Comparison of ENCODE assay signal across 13 cellular contexts in the genomic region with DNA sequence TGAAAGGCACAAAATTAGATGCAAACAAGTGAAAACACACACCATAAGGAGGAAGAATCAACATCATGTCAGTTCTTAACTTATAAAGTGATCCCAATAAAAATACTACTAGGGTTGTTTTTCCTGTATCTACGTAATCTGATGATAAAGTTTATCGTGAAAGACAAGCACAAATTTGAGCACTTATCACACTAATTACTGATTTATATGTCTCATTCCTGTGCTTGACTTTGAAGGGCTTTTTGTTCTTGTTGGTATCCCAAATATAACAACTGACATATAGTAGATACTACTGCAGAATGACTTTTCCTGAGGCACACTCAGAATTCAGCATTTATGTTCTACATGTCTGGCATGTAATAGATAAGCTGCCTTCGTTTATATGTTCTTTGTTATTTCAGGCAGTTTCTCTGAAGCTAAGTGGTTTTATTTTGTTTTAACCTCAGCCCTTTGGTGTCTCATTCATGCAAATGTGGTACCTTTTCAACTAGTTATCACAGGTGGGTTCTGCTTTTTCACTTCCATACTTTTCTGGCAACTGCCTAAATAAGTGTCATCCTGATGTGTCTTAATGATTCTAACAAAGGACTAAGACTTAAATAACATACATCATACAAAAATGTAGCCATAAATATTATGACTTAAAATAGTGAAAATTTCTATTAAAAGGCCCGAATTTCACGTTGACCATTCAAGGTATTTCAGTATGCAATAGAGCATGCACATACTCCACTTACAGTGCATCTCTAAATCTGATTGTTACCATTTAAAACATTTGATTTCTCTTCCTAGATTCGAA.
DNase-seq lines count a peak whose midpoint lies in the region; ATAC-seq, FAIRE-seq and TF ChIP-seq lines count a peak whose summit lies in the region.
"Had no signal": no experiment of that assay in that cellular context is flagged by ENCODE, and none has a peak within 500 bp of the region (broad histone marks: within the 10 kb centered on the region; RNA-seq: fewer than 3 reads in every experiment).

No MANE protein-coding gene starts in this region.

- 40% methylated on average over 6 of the region's 6 CpGs for WGBS in K562 (ENCODE audit: insufficient coverage, low coverage, missing lambda C conversion rate)

- TF ChIP-seq RAD21 in K562 (CRISPR knock-in tag; conservative IDR thresholded peaks at IDR 0.05 in 1 of 2, IDR thresholded peaks at IDR 0.05 in 1 of 2): no peak

- no peak for DNase-seq in K562 (ENCODE audit: extremely low read depth in 1 of 4, low spot score in 3 of 4)
- DNase-seq in NAMALWA (ENCODE audit: low spot score): no peak
- DNase-seq in GM13977 (ENCODE audit: low spot score): no peak
- no peak for DNase-seq in NCI-H1694 (lab: John Stamatoyannopoulos, UW)
- DNase-seq in stimulated activated CD8-positive, alpha-beta memory T cell treated with anti-CD3 and anti-CD28 coated beads, Interleukin-4, amount 100 ng/mL, for 48 hours: no peak
- DNase-seq: activated gamma-delta T cell, COR-L47, HCEC 1CT had no signal

- ATAC-seq in GM18511 (IDR thresholded peaks at IDR 0.05; ENCODE audit: unreplicated experiment) (peak; percentile 89), GM21529 (IDR thresholded peaks at IDR 0.05; ENCODE audit: unreplicated experiment) (peak; percentile 90), HG03342 (IDR thresholded peaks at IDR 0.05; ENCODE audit: unreplicated experiment) (peak; percentile 61), K562 (no peak)
- ATAC-seq: Panc1 had no signal

- CTCF ChIA-PET in K562 (lab: Yijun Ruan, JAX; ENCODE audit: low intra/inter-chr PET ratio): interaction anchor here (0.6 kb wide), 1 partner anchor 20 kb away, joined by 3 read pairs; no protein-coding TSS in a partner anchor

- in situ Hi-C loops in K562 (cut with MboI): no loop called here
- in situ Hi-C loops in GM13977 (cut with MboI; ENCODE audit: low pct_unique_long_range_greater_than_20kb, low sequenced_read_pairs, unreplicated experiment): no loop called here

- H3K36me3 ChIP-seq in K562 (ENCODE audit: control insufficient read depth, insufficient read depth, low read length): no peaks in the 10 kb centered on the region

- H3K27me3 ChIP-seq in K562 (ENCODE audit: control insufficient read depth in 2 of 2, insufficient read depth in 2 of 2, low read length in 2 of 2): no peaks in the 10 kb centered on the region

- H3K4me3 ChIP-seq in K562: no peak overlapping the region
- H3K4me3 ChIP-seq: skin epidermis had no signal

- H4K20me1 ChIP-seq in K562 (replicated peaks; ENCODE audit: control insufficient read depth, insufficient read depth, low read length): no peaks in the 10 kb centered on the region

- peak overlapping the region; percentile 13; the same call in 1 of the 3 replicates for H3K27ac ChIP-seq in K562 (ENCODE audit: extremely low read depth, low read depth, low read length)

- H3K79me2 ChIP-seq in K562 (ENCODE audit: control insufficient read depth, insufficient read depth, low read length): no peaks in the 10 kb centered on the region

- POLR2A ChIA-PET in K562 (lab: Yijun Ruan, JAX): interaction anchor here (0.9 to 1.6 kb wide), 2 partner anchors 14 to 57 kb away, joined by 6 to 7 read pairs; no protein-coding TSS in a partner anchor

- TF ChIP-seq CTCF in K562 (IDR thresholded peaks at IDR 0.05 in 2 of 3, conservative IDR thresholded peaks at IDR 0.05 in 1 of 3; ENCODE audit: insufficient read depth in 2 of 3, low read depth in 1 of 3, low read length in 3 of 3) (no peak), GM13977 (IDR thresholded peaks at IDR 0.05; ENCODE audit: extremely low read depth, insufficient read depth, missing control alignments) (no peak)

- intact Hi-C loops in K562 (cut with micrococcal nuclease): loop anchor here (10.0 kb wide), 1 partner anchor 171 kb away; no protein-coding TSS in a partner anchor

- H3K9me1 ChIP-seq in K562 (ENCODE audit: control insufficient read depth, insufficient read depth, low read length): no peaks in the 10 kb centered on the region

- no peak overlapping the region for H2AFZ ChIP-seq in K562 (ENCODE audit: low read depth, low read length)

- FAIRE-seq in K562 (lab: Jason Lieb, UNC): no peak

- TF ChIP-seq EP300 in K562 (IDR thresholded peaks at IDR 0.05; ENCODE audit: low read length): no peak

- no peaks in the 10 kb centered on the region for H3K9me3 ChIP-seq in K562 (replicated peaks; ENCODE audit: control insufficient read depth, insufficient read depth, low read depth, low read length)

- H3K9ac ChIP-seq in K562 (ENCODE audit: insufficient read depth in 1 of 2, low read depth in 2 of 2, low read length in 2 of 2): 0 out of 4 replicates have a peak overlapping the region, but pooled peaks of 1 of the 2 experiments have one; percentile 4

- H3K4me1 ChIP-seq in K562 (replicated peaks in 1 of 2; ENCODE audit: control insufficient read depth in 2 of 2, insufficient read depth in 2 of 2, low read length in 2 of 2): peaks cover under 1 to 43% of the 10 kb centered on the region in 2 experiments

- no TSS peak for BruUV-seq in K562 (replicated peaks; lab: Mats Ljungman, UMichigan)

- no peak for TF ChIP-seq POLR2A in K562 (conservative IDR thresholded peaks at IDR 0.05)

- H3K4me2 ChIP-seq in K562 (ENCODE audit: insufficient read depth, low read length): peak overlapping the region; percentile 49

TF ChIP-seq in K562, 482 proteins besides CTCF, POLR2A, EP300 and RAD21 (continues in another document):
- TF ChIP-seq SOX6 (IDR thresholded peaks at IDR 0.05): peak; percentile 92
- no peak for TF ChIP-seq ZNF143 (CRISPR knock-in tag; IDR thresholded peaks at IDR 0.05)
- TF ChIP-seq ARID1B (IDR thresholded peaks at IDR 0.05): peak; percentile 69
- TF ChIP-seq RBM22 (IDR thresholded peaks at IDR 0.05; ENCODE audit: low read depth, low read length, poor library complexity, severe bottlenecking): no peak
- TF ChIP-seq FUS (optimal IDR thresholded peaks at IDR 0.05; ENCODE audit: low read depth, low read length): no peak
- no peak for TF ChIP-seq HSF4 (CRISPR knock-in tag; IDR thresholded peaks at IDR 0.05; ENCODE audit: borderline replicate concordance)
- TF ChIP-seq E2F3 (CRISPR knock-in tag; IDR thresholded peaks at IDR 0.05): no peak
- no peak for TF ChIP-seq ZNF197 (CRISPR knock-in tag; IDR thresholded peaks at IDR 0.05; ENCODE audit: low read depth)
- no peak for TF ChIP-seq ETV5 (CRISPR knock-in tag; IDR thresholded peaks at IDR 0.05; ENCODE audit: low read depth)
- TF ChIP-seq ZNF436 (CRISPR knock-in tag; IDR thresholded peaks at IDR 0.05): no peak
- no peak for TF ChIP-seq GABPA (tag; conservative IDR thresholded peaks at IDR 0.05; ENCODE audit: low read depth)
- TF ChIP-seq, protein P1, sequence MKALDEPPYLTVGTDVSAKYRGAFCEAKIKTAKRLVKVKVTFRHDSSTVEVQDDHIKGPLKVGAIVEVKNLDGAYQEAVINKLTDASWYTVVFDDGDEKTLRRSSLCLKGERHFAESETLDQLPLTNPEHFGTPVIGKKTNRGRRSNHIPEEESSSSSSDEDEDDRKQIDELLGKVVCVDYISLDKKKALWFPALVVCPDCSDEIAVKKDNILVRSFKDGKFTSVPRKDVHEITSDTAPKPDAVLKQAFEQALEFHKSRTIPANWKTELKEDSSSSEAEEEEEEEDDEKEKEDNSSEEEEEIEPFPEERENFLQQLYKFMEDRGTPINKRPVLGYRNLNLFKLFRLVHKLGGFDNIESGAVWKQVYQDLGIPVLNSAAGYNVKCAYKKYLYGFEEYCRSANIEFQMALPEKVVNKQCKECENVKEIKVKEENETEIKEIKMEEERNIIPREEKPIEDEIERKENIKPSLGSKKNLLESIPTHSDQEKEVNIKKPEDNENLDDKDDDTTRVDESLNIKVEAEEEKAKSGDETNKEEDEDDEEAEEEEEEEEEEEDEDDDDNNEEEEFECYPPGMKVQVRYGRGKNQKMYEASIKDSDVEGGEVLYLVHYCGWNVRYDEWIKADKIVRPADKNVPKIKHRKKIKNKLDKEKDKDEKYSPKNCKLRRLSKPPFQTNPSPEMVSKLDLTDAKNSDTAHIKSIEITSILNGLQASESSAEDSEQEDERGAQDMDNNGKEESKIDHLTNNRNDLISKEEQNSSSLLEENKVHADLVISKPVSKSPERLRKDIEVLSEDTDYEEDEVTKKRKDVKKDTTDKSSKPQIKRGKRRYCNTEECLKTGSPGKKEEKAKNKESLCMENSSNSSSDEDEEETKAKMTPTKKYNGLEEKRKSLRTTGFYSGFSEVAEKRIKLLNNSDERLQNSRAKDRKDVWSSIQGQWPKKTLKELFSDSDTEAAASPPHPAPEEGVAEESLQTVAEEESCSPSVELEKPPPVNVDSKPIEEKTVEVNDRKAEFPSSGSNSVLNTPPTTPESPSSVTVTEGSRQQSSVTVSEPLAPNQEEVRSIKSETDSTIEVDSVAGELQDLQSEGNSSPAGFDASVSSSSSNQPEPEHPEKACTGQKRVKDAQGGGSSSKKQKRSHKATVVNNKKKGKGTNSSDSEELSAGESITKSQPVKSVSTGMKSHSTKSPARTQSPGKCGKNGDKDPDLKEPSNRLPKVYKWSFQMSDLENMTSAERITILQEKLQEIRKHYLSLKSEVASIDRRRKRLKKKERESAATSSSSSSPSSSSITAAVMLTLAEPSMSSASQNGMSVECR (CRISPR knock-in tag; IDR thresholded peaks at IDR 0.05): no peak
- TF ChIP-seq MEF2D (tag; conservative IDR thresholded peaks at IDR 0.05; ENCODE audit: low read depth): no peak
- TF ChIP-seq CBX1 (IDR thresholded peaks at IDR 0.05; ENCODE audit: low read depth): no peak
- TF ChIP-seq, protein P2, sequence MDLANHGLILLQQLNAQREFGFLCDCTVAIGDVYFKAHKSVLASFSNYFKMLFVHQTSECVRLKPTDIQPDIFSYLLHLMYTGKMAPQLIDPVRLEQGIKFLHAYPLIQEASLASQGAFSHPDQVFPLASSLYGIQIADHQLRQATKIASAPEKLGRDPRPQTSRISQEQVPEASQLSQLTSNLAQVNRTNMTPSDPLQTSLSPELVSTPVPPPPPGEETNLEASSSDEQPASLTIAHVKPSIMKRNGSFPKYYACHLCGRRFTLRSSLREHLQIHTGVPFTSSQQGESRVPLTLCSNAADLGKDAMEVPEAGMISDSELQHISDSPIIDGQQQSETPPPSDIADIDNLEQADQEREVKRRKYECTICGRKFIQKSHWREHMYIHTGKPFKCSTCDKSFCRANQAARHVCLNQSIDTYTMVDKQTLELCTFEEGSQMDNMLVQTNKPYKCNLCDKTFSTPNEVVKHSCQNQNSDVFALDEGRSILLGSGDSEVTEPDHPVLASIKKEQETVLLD (IDR thresholded peaks at IDR 0.05): no peak
- no peak for TF ChIP-seq FOXJ2 (tag; IDR thresholded peaks at IDR 0.05)
